In genomic region chr3:157093096-157093495, GRCh38 we compare ENCODE assay signal across 1 cellular context.
TF ChIP-seq lines count a peak whose summit lies in the region.

No MANE protein-coding gene starts in this region.

TF ChIP-seq in GM23338, 12 proteins besides CTCF, POLR2A, EP300 and RAD21 (continued from another document):
- TF ChIP-seq ZNF462 (CRISPR knock-in tag; IDR thresholded peaks at IDR 0.05) (no peak), CREB1 (CRISPR knock-in tag; IDR thresholded peaks at IDR 0.05; ENCODE audit: low read depth) (no peak), JUNB (IDR thresholded peaks at IDR 0.05; ENCODE audit: unreplicated experiment) (no peak), STAT1 (IDR thresholded peaks at IDR 0.05; ENCODE audit: unreplicated experiment) (no peak), NANOG (IDR thresholded peaks at IDR 0.05; ENCODE audit: borderline replicate concordance) (no peak), ZNF331 (CRISPR knock-in tag; IDR thresholded peaks at IDR 0.05; ENCODE audit: low read depth) (no peak), POLR2AphosphoS5 (IDR thresholded peaks at IDR 0.05; ENCODE audit: low read depth) (no peak)
- TF ChIP-seq, protein P1, sequence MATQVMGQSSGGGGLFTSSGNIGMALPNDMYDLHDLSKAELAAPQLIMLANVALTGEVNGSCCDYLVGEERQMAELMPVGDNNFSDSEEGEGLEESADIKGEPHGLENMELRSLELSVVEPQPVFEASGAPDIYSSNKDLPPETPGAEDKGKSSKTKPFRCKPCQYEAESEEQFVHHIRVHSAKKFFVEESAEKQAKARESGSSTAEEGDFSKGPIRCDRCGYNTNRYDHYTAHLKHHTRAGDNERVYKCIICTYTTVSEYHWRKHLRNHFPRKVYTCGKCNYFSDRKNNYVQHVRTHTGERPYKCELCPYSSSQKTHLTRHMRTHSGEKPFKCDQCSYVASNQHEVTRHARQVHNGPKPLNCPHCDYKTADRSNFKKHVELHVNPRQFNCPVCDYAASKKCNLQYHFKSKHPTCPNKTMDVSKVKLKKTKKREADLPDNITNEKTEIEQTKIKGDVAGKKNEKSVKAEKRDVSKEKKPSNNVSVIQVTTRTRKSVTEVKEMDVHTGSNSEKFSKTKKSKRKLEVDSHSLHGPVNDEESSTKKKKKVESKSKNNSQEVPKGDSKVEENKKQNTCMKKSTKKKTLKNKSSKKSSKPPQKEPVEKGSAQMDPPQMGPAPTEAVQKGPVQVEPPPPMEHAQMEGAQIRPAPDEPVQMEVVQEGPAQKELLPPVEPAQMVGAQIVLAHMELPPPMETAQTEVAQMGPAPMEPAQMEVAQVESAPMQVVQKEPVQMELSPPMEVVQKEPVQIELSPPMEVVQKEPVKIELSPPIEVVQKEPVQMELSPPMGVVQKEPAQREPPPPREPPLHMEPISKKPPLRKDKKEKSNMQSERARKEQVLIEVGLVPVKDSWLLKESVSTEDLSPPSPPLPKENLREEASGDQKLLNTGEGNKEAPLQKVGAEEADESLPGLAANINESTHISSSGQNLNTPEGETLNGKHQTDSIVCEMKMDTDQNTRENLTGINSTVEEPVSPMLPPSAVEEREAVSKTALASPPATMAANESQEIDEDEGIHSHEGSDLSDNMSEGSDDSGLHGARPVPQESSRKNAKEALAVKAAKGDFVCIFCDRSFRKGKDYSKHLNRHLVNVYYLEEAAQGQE (IDR thresholded peaks at IDR 0.05; ENCODE audit: unreplicated experiment): no peak
- TF ChIP-seq, protein P2, sequence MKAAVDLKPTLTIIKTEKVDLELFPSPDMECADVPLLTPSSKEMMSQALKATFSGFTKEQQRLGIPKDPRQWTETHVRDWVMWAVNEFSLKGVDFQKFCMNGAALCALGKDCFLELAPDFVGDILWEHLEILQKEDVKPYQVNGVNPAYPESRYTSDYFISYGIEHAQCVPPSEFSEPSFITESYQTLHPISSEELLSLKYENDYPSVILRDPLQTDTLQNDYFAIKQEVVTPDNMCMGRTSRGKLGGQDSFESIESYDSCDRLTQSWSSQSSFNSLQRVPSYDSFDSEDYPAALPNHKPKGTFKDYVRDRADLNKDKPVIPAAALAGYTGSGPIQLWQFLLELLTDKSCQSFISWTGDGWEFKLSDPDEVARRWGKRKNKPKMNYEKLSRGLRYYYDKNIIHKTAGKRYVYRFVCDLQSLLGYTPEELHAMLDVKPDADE (IDR thresholded peaks at IDR 0.05): no peak
